Comparison of ENCODE assay signal across 8 cellular contexts in the genomic region with DNA sequence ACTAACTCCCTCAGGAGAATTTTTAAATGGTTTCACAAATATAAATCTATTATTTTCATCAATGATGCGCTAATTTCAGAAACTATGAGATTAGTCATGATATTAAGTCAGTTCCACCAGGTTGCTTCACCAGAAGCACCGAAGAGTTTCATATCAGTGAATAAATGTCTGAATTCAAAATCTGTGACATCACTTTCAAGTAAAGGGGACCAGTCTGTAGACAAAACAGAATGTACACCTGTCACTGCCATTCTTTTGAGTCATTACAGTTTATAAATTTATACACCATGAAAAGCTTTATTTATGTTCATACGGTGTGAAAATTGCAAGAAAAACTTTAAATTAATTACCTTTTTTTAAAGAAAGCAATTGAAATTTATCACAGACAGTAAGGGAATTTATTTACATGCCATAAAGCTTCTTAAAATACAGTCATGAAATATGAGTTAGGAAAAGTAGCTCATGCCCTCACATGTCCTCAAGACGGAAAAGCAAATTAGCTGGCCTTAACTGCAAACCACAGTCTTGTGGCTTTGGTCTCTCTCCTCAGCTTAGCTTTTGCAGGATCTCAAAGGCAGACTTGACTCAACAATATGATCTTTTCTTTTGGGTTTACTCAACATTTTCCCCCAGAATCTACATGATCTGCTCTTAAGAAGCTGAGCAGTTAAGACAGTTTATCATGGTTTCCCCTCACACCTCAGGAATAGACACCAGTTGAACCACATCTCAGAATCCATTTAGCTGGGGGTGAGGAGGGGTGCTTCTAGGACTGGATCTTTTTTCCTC.
DNase-seq lines count a peak whose midpoint lies in the region; ATAC-seq and TF ChIP-seq lines count a peak whose summit lies in the region.
"Had no signal": no experiment of that assay in that cellular context is flagged by ENCODE, and none has a peak within 500 bp of the region (broad histone marks: within the 10 kb centered on the region; RNA-seq: fewer than 3 reads in every experiment).

No MANE protein-coding gene starts in this region.

- WGBS in adrenal gland, 4 donors, result 53 to 67% (median 62%) methylated on average over 4 of the region's 4 CpGs

- TF ChIP-seq POLR2A in adrenal gland (IDR thresholded peaks at IDR 0.05), result no peak

- intact Hi-C loops in adrenal gland (cut with DNase I), result no loop called here
- intact Hi-C loops in CD4-positive, alpha-beta T cell (cut with DNase I, micrococcal nuclease), result no loop called here

- ATAC-seq in GM19025 (IDR thresholded peaks at IDR 0.05; ENCODE audit: low read depth, unreplicated experiment) (peak; percentile 81), HG02588 (IDR thresholded peaks at IDR 0.05; ENCODE audit: unreplicated experiment) (peak; percentile 89), foreskin keratinocyte (peak; percentile 60)
- ATAC-seq in CD4-positive, alpha-beta T cell (ENCODE audit: poor library complexity), result no peak

- H3K4me3 ChIP-seq in adrenal gland, result no peak overlapping the region

- CTCF ChIA-PET in CD4-positive, alpha-beta T cell (lab: Charles Lee), result no interaction called here

- peaks cover 8% of the 10 kb centered on the region for H3K27me3 Mint-ChIP-seq in CD4-positive, alpha-beta T cell

- no peak overlapping the region for H3K27ac Mint-ChIP-seq in CD4-positive, alpha-beta T cell

- TF ChIP-seq CTCF in foreskin keratinocyte (conservative IDR thresholded peaks at IDR 0.05) (no peak), adrenal gland (IDR thresholded peaks at IDR 0.05) (no peak)
- no peak for TF ChIP-seq CTCF in CD4-positive, alpha-beta T cell (IDR thresholded peaks at IDR 0.05)

- H3K36me3 ChIP-seq in adrenal gland (replicated peaks in 1 of 2), result no peaks in the 10 kb centered on the region

- DNase-seq in KBM-7 (peak; percentile 19), foreskin keratinocyte (peak; percentile 76 to 82), NCI-H1092 (lab: John Stamatoyannopoulos, UW) (no peak), adrenal gland (no peak)
- no peak for DNase-seq in CD4-positive, alpha-beta T cell
- DNase-seq: activated CD4-positive, alpha-beta T cell treated with anti-CD3 and anti-CD28 coated beads for 4 hours had no signal

- H3K4me1 ChIP-seq in foreskin keratinocyte (no peaks in the 10 kb centered on the region), adrenal gland (replicated peaks in 1 of 2) (no peaks in the 10 kb centered on the region)

- H3K27me3 ChIP-seq in foreskin keratinocyte (peaks cover 60% of the 10 kb centered on the region), adrenal gland (no peaks in the 10 kb centered on the region)
- no peaks in the 10 kb centered on the region for H3K27me3 ChIP-seq in CD4-positive, alpha-beta T cell (ENCODE audit: control insufficient read depth, insufficient read depth, low read length)

- no peaks in the 10 kb centered on the region for H3K9me3 ChIP-seq in adrenal gland (replicated peaks in 1 of 3)
- H3K9me3 ChIP-seq in CD4-positive, alpha-beta T cell (ENCODE audit: control insufficient read depth, low read length), result no peaks in the 10 kb centered on the region

- H3K4me3 Mint-ChIP-seq in CD4-positive, alpha-beta T cell, result no peak overlapping the region

- in situ Hi-C loops in KBM-7 (cut with MboI; ENCODE audit: low pct_unique_long_range_greater_than_20kb, low sequenced_read_pairs), result no loop called here

- H3K9me3 Mint-ChIP-seq in CD4-positive, alpha-beta T cell, result no peaks in the 10 kb centered on the region

- no peaks in the 10 kb centered on the region for H3K4me1 Mint-ChIP-seq in CD4-positive, alpha-beta T cell (ENCODE audit: low read depth)

- POLR2A ChIA-PET in CD4-positive, alpha-beta T cell (lab: Charles Lee), result interaction anchor here (0.5 kb wide), 1 partner anchor 97 kb away, joined by 3 read pairs; no protein-coding TSS in a partner anchor

- H3K36me3 Mint-ChIP-seq in CD4-positive, alpha-beta T cell (ENCODE audit: low read depth), result no peaks in the 10 kb centered on the region

- H3K27ac ChIP-seq in foreskin keratinocyte (no peak overlapping the region), adrenal gland (no peak overlapping the region)
- no peak overlapping the region for H3K27ac ChIP-seq in CD4-positive, alpha-beta T cell (ENCODE audit: low read depth, low read length)

Comparison
In these comparisons a context has a peak if more than half of its experiments do, and no peak if none do; other contexts are left out.
1. DNase-seq: peak in KBM-7 (single experiment) and foreskin keratinocyte (2 of 2); none in NCI-H1092 (single experiment), adrenal gland (0 of 7) and CD4-positive, alpha-beta T cell (0 of 10).